Comparison of ENCODE assay signal across 8 cellular contexts in genomic region chr10:55091691-55092328, GRCh38.
A peak's percentile ranks its signal among the peaks of the same experiment; 100 is the strongest.
DNase-seq lines count a peak whose midpoint lies in the region; ATAC-seq and TF ChIP-seq lines count a peak whose summit lies in the region.

No MANE protein-coding gene starts in this region.

- H3K4me3 ChIP-seq in BE2C (ENCODE audit: low read depth, low read length): no peak overlapping the region

- no peak overlapping the region for H3K27ac ChIP-seq in substantia nigra (ENCODE audit: low read depth, low read length, poor library complexity, severe bottlenecking)

- H3K27me3 ChIP-seq in BE2C: no peaks in the 10 kb centered on the region

- no peaks in the 10 kb centered on the region for H3K36me3 ChIP-seq in BE2C

- no peaks in the 10 kb centered on the region for H3K4me1 ChIP-seq in BE2C

- peak; percentile 87 for TF ChIP-seq CTCF in BE2C (IDR thresholded peaks at IDR 0.05; ENCODE audit: low read depth, low read length)

- DNase-seq in BE2C (no peak), RPMI8226 (peak; percentile 3), iris pigment epithelial cell (ENCODE audit: low read depth) (peak; percentile 4), GM19240 (ENCODE audit: insufficient read length, low spot score) (no peak), NCI-H2196 (lab: John Stamatoyannopoulos, UW; ENCODE audit: unreplicated experiment) (no peak), substantia nigra (lab: John Stamatoyannopoulos, UW) (no peak)

- peak; percentile 52 for ATAC-seq in GM21576 (IDR thresholded peaks at IDR 0.05; ENCODE audit: unreplicated experiment)
- no peak for ATAC-seq in GM21423 (IDR thresholded peaks at IDR 0.05; ENCODE audit: unreplicated experiment)

- no peaks in the 10 kb centered on the region for H3K9me3 ChIP-seq in BE2C

Comparison
In these comparisons a context has a peak if more than half of its experiments do, and no peak if none do; other contexts are left out.
1. DNase-seq: peak in RPMI8226 (single experiment) and iris pigment epithelial cell (single experiment); none in BE2C (single experiment), GM19240 (single experiment), NCI-H2196 (single experiment) and substantia nigra (0 of 49).